Comparison of ENCODE assay signal across 9 cellular contexts in genomic region chr14:33848706-33849454, GRCh38.
DNase-seq lines count a peak whose midpoint lies in the region; ATAC-seq and TF ChIP-seq lines count a peak whose summit lies in the region.
"Had no signal": no experiment of that assay in that cellular context is flagged by ENCODE, and none has a peak within 500 bp of the region (broad histone marks: within the 10 kb centered on the region; RNA-seq: fewer than 3 reads in every experiment).

No MANE protein-coding gene starts in this region.

- TF ChIP-seq EP300 in Ishikawa (IDR thresholded peaks at IDR 0.05; ENCODE audit: borderline replicate concordance), result no peak

- no peak overlapping the region for H3K27ac ChIP-seq in Panc1 (ENCODE audit: low read length)

- no peak overlapping the region for H3K4me3 ChIP-seq in Panc1 (ENCODE audit: low read depth in 2 of 2, low read length in 2 of 2)

- peak; percentile 64 for TF ChIP-seq CTCF in Panc1 (IDR thresholded peaks at IDR 0.05)
- TF ChIP-seq CTCF in endothelial cell (IDR thresholded peaks at IDR 0.05; ENCODE audit: unreplicated experiment), result peak; percentile 68

- no peaks in the 10 kb centered on the region for H3K9me3 ChIP-seq in Panc1 (ENCODE audit: control insufficient read depth, insufficient read depth, low read depth, low read length)

- no peaks in the 10 kb centered on the region for H3K9me3 Mint-ChIP-seq in endothelial cell (ENCODE audit: unreplicated experiment)
- H3K9me3 Mint-ChIP-seq: T-cell had no signal

- H3K36me3 Mint-ChIP-seq in endothelial cell (ENCODE audit: low read depth, unreplicated experiment), result no peaks in the 10 kb centered on the region
- H3K36me3 Mint-ChIP-seq: T-cell had no signal

- peak; percentile 65; the same call in 1 of the 2 replicates for ATAC-seq in Panc1
- no peak for ATAC-seq in GM18517 (IDR thresholded peaks at IDR 0.05; ENCODE audit: unreplicated experiment)
- ATAC-seq in GM21528 (IDR thresholded peaks at IDR 0.05; ENCODE audit: low FRiP score, unreplicated experiment), result no peak
- no peak for ATAC-seq in HG03045 (IDR thresholded peaks at IDR 0.05; ENCODE audit: unreplicated experiment)

- DNase-seq in Daoy (ENCODE audit: low read depth), result peak; percentile 88
- DNase-seq in Panc1 (ENCODE audit: low read depth, low spot score), result peak; percentile 7
- DNase-seq in endothelial cell (ENCODE audit: low spot score), result peak; percentile 87
- DNase-seq in middle frontal gyrus (ENCODE audit: extremely low spot score, low spot score), result peak; percentile 7

- no peaks in the 10 kb centered on the region for H3K27me3 ChIP-seq in Panc1 (ENCODE audit: control insufficient read depth, insufficient read depth, low read length)

- H3K4me3 Mint-ChIP-seq in endothelial cell (ENCODE audit: unreplicated experiment), result no peak overlapping the region
- H3K4me3 Mint-ChIP-seq: T-cell had no signal

- no peaks in the 10 kb centered on the region for H3K36me3 ChIP-seq in Panc1 (ENCODE audit: control insufficient read depth, insufficient read depth, low read length)

- no peaks in the 10 kb centered on the region for H3K4me1 ChIP-seq in Panc1 (ENCODE audit: control insufficient read depth, insufficient read depth, low read length)

- peaks cover 21% of the 10 kb centered on the region for H3K4me1 Mint-ChIP-seq in endothelial cell (ENCODE audit: unreplicated experiment)
- H3K4me1 Mint-ChIP-seq: T-cell had no signal

- CTCF ChIA-PET in Panc1 (lab: Charles Lee), result interaction anchor here (0.5 to 1.2 kb wide), 3 partner anchors 72 to 873 kb away, joined by 3 to 5 read pairs (median 5); no protein-coding TSS in a partner anchor

- in situ Hi-C loops in Panc1 (cut with HindIII; ENCODE audit: low pct_unique_long_range_greater_than_20kb, low sequenced_read_pairs), result no loop called here

- H3K27me3 Mint-ChIP-seq in endothelial cell (ENCODE audit: unreplicated experiment), result peaks cover 2% of the 10 kb centered on the region
- H3K27me3 Mint-ChIP-seq: T-cell had no signal

- peak; percentile 79 for TF ChIP-seq RAD21 in Ishikawa (IDR thresholded peaks at IDR 0.05; ENCODE audit: low read depth)

- BruUV-seq in Panc1 (replicated peaks; lab: Mats Ljungman, UMichigan), result no TSS peak

- intact Hi-C loops in Panc1 (cut with micrococcal nuclease; ENCODE audit: unreplicated experiment), result no loop called here

- no peak overlapping the region for H3K27ac Mint-ChIP-seq in endothelial cell (ENCODE audit: unreplicated experiment)
- H3K27ac Mint-ChIP-seq: T-cell had no signal

- POLR2A ChIA-PET in Panc1 (lab: Charles Lee), result no interaction called here

TF ChIP-seq in Ishikawa, 13 proteins besides CTCF, POLR2A, EP300 and RAD21:
- TF ChIP-seq NFIC (IDR thresholded peaks at IDR 0.05) (no peak), YY1 (IDR thresholded peaks at IDR 0.05; ENCODE audit: low read depth) (no peak), TCF12 (IDR thresholded peaks at IDR 0.05; ENCODE audit: low read depth) (no peak), TEAD4 (IDR thresholded peaks at IDR 0.05) (no peak; the same call in 1 of the 2 replicates), FOXM1 (IDR thresholded peaks at IDR 0.05; ENCODE audit: borderline replicate concordance, low read depth) (no peak), CEBPB (IDR thresholded peaks at IDR 0.05) (no peak), CREB1 (IDR thresholded peaks at IDR 0.05; ENCODE audit: low read depth) (no peak), EGR1 (IDR thresholded peaks at IDR 0.05) (no peak), REST (IDR thresholded peaks at IDR 0.05; ENCODE audit: low read depth) (no peak), USF1 (IDR thresholded peaks at IDR 0.05) (no peak), MAX (IDR thresholded peaks at IDR 0.05) (no peak), TAF1 (IDR thresholded peaks at IDR 0.05; ENCODE audit: low read depth) (no peak), ZBTB7A (IDR thresholded peaks at IDR 0.05; ENCODE audit: low read depth) (no peak)
TF ChIP-seq in Ishikawa: peak in this region for 0.

Comparison
In these comparisons a context has a peak if more than half of its experiments do, and no peak if none do; other contexts are left out.
1. DNase-seq: peak in every context shown above with its lines; median percentile 88 in Daoy; 87 in endothelial cell; 7 in Panc1; 7 in middle frontal gyrus.